Comparison of ENCODE assay signal across 24 cellular contexts in genomic region chr17:20208717-20209116, GRCh38.
"Had no signal": no experiment of that assay in that cellular context is flagged by ENCODE, and none has a peak within 500 bp of the region (broad histone marks: within the 10 kb centered on the region; RNA-seq: fewer than 3 reads in every experiment).

No MANE protein-coding gene starts in this region.

- ATAC-seq: left lobe of liver; mucosa of descending colon; sciatic nerve; stimulated activated naive CD8-positive, alpha-beta T cell treated with anti-CD3 and anti-CD28 coated beads, Interleukin-15, amount 100 ng/mL, for 72 hours had no signal

- H3K4me3 Mint-ChIP-seq: mesothelial cell of epicardium; naive B cell; nephron; neural progenitor cell; stimulated activated naive CD8-positive, alpha-beta T cell treated with anti-CD3 and anti-CD28 coated beads, Interleukin-15, amount 100 ng/mL, for 72 hours had no signal

- H3K4me3 ChIP-seq: coronary artery, lung, mucosa of descending colon, neural progenitor cell, prostate gland, right atrium auricular region, smooth muscle cell, tibial nerve, upper lobe of left lung had no signal

- H3K4me1 Mint-ChIP-seq: nephron, neural progenitor cell had no signal

- DNase-seq: dermis blood vessel endothelial cell; head of caudate nucleus; kidney; mesenchymal stem cell; mucosa of descending colon; naive B cell; stimulated activated CD4-positive, alpha-beta T cell treated with anti-CD3 and anti-CD28 coated beads, Interleukin-12 subunit alpha, Interleukin-12 subunit beta, amount 100 ng/mL, for 4 hours; stimulated activated CD4-positive, alpha-beta T cell treated with anti-CD3 and anti-CD28 coated beads, Interleukin-1b, Interleukin-23, amount 100 ng/mL, for 48 hours; stimulated activated CD4-positive, alpha-beta T cell treated with anti-CD3 and anti-CD28 coated beads, Interleukin-4, amount 100 ng/mL, for 1 hour; stimulated activated CD8-positive, alpha-beta memory T cell treated with anti-CD3 and anti-CD28 coated beads, Interleukin-4, amount 100 ng/mL, for 48 hours; stimulated activated naive CD4-positive, alpha-beta T cell; stimulated activated naive CD8-positive, alpha-beta T cell treated with anti-CD3 and anti-CD28 coated beads, Interleukin-15, amount 100 ng/mL, for 72 hours; upper lobe of left lung had no signal

- H3K9me3 ChIP-seq: mucosa of descending colon, prostate gland, right atrium auricular region, tibial nerve, upper lobe of left lung had no signal

- H3K27me3 ChIP-seq: neural progenitor cell, right atrium auricular region, tibial nerve, upper lobe of left lung had no signal

- H3K27ac Mint-ChIP-seq: mesothelial cell of epicardium, naive B cell, nephron, neural progenitor cell had no signal

- H3K36me3 ChIP-seq: neural progenitor cell, prostate gland, right atrium auricular region, upper lobe of left lung had no signal

- H3K9me3 Mint-ChIP-seq: neural progenitor cell; stimulated activated naive CD8-positive, alpha-beta T cell treated with anti-CD3 and anti-CD28 coated beads, Interleukin-15, amount 100 ng/mL, for 72 hours had no signal

- H3K4me1 ChIP-seq: neural progenitor cell, prostate gland, right atrium auricular region had no signal

- H3K27me3 Mint-ChIP-seq: naive B cell; stimulated activated naive CD8-positive, alpha-beta T cell treated with anti-CD3 and anti-CD28 coated beads, Interleukin-15, amount 100 ng/mL, for 72 hours had no signal

- H3K27ac ChIP-seq: coronary artery, neural progenitor cell, prostate gland, right atrium auricular region, tibial nerve, upper lobe of left lung had no signal
